In genomic region chr10:132961-133898, GRCh38 we compare ENCODE assay signal across 9 cellular contexts. TPM values are rescaled to one million over a fixed set of nuclear protein-coding genes. Genes with fewer than 3 reads are reported as not detected.
DNase-seq lines count a peak whose midpoint lies in the region; ATAC-seq and TF ChIP-seq lines count a peak whose summit lies in the region.
"Had no signal": no experiment of that assay in that cellular context is flagged by ENCODE, and none has a peak within 500 bp of the region (broad histone marks: within the 10 kb centered on the region; RNA-seq: fewer than 3 reads in every experiment).

No MANE protein-coding gene starts in this region.

- H3K4me3 Mint-ChIP-seq in activated T-helper 17 cell treated with anti-CD3 and anti-CD28 coated beads, Interleukin-2, amount 50 U/mL, for 72 hours: peak overlapping the region; percentile 80
- peak overlapping the region; percentile 85 to 94 (median 89) for H3K4me3 Mint-ChIP-seq in immature natural killer cell

- TF ChIP-seq CTCF in A673 (conservative IDR thresholded peaks at IDR 0.05; ENCODE audit: low read depth, low read length): no peak
- no peak for TF ChIP-seq CTCF in transverse colon (IDR thresholded peaks at IDR 0.05)

- H3K9me3 ChIP-seq in A673 (ENCODE audit: low read depth, low read length, poor library complexity, severe bottlenecking) (no peaks in the 10 kb centered on the region), HAP-1 (no peaks in the 10 kb centered on the region), transverse colon (no peaks in the 10 kb centered on the region)

- H3K4me1 Mint-ChIP-seq in activated T-helper 17 cell treated with anti-CD3 and anti-CD28 coated beads, Interleukin-2, amount 50 U/mL, for 72 hours: peaks cover 15% of the 10 kb centered on the region
- peaks cover 24 to 37% of the 10 kb centered on the region in 2 donors for H3K4me1 Mint-ChIP-seq in immature natural killer cell

- H3K4me1 ChIP-seq in A673 (ENCODE audit: insufficient read depth, low read length, poor library complexity, severe bottlenecking) (peaks cover 16% of the 10 kb centered on the region), HAP-1 (peaks cover 11% of the 10 kb centered on the region), transverse colon (peaks cover 12 to 26% (median 19%) of the 10 kb centered on the region in 4 donors)

- no peak for TF ChIP-seq POLR2A in transverse colon (IDR thresholded peaks at IDR 0.05)

- 66 to 67% methylated on average over 10 of the region's 10 CpGs for WGBS in transverse colon (ENCODE audit: low coverage in 1 of 2), 2 donors

- CTCF ChIA-PET in A673 (lab: Charles Lee): no interaction called here

- intact Hi-C loops in A673 (cut with micrococcal nuclease; ENCODE audit: unreplicated experiment): no loop called here
- intact Hi-C loops in transverse colon (cut with DNase I; ENCODE audit: low total_unique reads): no loop called here

- in situ Hi-C loops in HAP-1 (cut with MboI; ENCODE audit: low sequenced_read_pairs): no loop called here
- in situ Hi-C loops in transverse colon (cut with MboI; ENCODE audit: low pct_ligation_motif_present in 1 of 4, low pct_unique_long_range_greater_than_20kb in 1 of 4, low sequenced_read_pairs in 3 of 4): no loop called here

- no TSS peak for BruUV-seq in A673 (replicated peaks; lab: Mats Ljungman, UMichigan)

- H3K36me3 ChIP-seq in A673 (ENCODE audit: insufficient read depth, low read length, poor library complexity, severe bottlenecking) (no peaks in the 10 kb centered on the region), HAP-1 (replicated peaks) (no peaks in the 10 kb centered on the region), transverse colon (no peaks in the 10 kb centered on the region)

- H3K4me3 ChIP-seq in A673 (ENCODE audit: low read depth, low read length, poor library complexity, severe bottlenecking) (peak overlapping the region; percentile 66), HAP-1 (peak overlapping the region; percentile 45), transverse colon (no peak overlapping the region)

- H3K27me3 ChIP-seq in A673 (replicated peaks; ENCODE audit: insufficient read depth, low read depth, low read length, poor library complexity) (no peaks in the 10 kb centered on the region), HAP-1 (ENCODE audit: low read depth) (no peaks in the 10 kb centered on the region), transverse colon (no peaks in the 10 kb centered on the region)

- no peak overlapping the region for H3K27ac ChIP-seq in A673 (ENCODE audit: low read depth, low read length, poor library complexity, severe bottlenecking)
- H3K27ac ChIP-seq in transverse colon: peak overlapping the region in 2 of 4 donors; percentile 98

- no peak overlapping the region for H3K27ac Mint-ChIP-seq in activated T-helper 17 cell treated with anti-CD3 and anti-CD28 coated beads, Interleukin-2, amount 50 U/mL, for 72 hours
- H3K27ac Mint-ChIP-seq in immature natural killer cell: peak overlapping the region in 3 of 6 donors; percentile 82 to 91 (median 88)

- POLR2A ChIA-PET in A673 (lab: Charles Lee; ENCODE audit: low non-redundant PET): no interaction called here

- no peak for DNase-seq in A673 (ENCODE audit: low spot score)
- DNase-seq in HAP-1 (ENCODE audit: low spot score in 2 of 2): peak in 1 of 2 experiments; percentile 44
- DNase-seq in immature natural killer cell: no peak
- DNase-seq in transverse colon: no peak
- no peak for DNase-seq in cerebellar nuclear complex (lab: John Stamatoyannopoulos, UW)
- DNase-seq: T-helper 9 cell had no signal

- H3K27me3 Mint-ChIP-seq in activated T-helper 17 cell treated with anti-CD3 and anti-CD28 coated beads, Interleukin-2, amount 50 U/mL, for 72 hours: no peaks in the 10 kb centered on the region
- H3K27me3 Mint-ChIP-seq in immature natural killer cell (ENCODE audit: low read depth in 3 of 3): peaks cover 1 to 8% (median 5%) of the 10 kb centered on the region in 3 donors

- H3K36me3 Mint-ChIP-seq in activated T-helper 17 cell treated with anti-CD3 and anti-CD28 coated beads, Interleukin-2, amount 50 U/mL, for 72 hours (ENCODE audit: low read depth): no peaks in the 10 kb centered on the region
- no peaks in the 10 kb centered on the region for H3K36me3 Mint-ChIP-seq in immature natural killer cell

- no peaks in the 10 kb centered on the region for H3K9me3 Mint-ChIP-seq in activated T-helper 17 cell treated with anti-CD3 and anti-CD28 coated beads, Interleukin-2, amount 50 U/mL, for 72 hours
- no peaks in the 10 kb centered on the region for H3K9me3 Mint-ChIP-seq in immature natural killer cell

- TF ChIP-seq EP300 in transverse colon (IDR thresholded peaks at IDR 0.05; ENCODE audit: low read depth): no peak

- no peak for ATAC-seq in activated T-helper 17 cell treated with anti-CD3 and anti-CD28 coated beads, Interleukin-2, amount 50 U/mL, for 72 hours (replicated peaks)
- ATAC-seq in HG03095 (IDR thresholded peaks at IDR 0.05; ENCODE audit: unreplicated experiment) (no peak), GM18861 (IDR thresholded peaks at IDR 0.05; ENCODE audit: unreplicated experiment) (no peak)

RNA-seq across cellular contexts. Expression of gene ZMYND11, which starts 2.0 kb away (rescaled TPM):
- total RNA-seq in A673 (2021) (81.2 and 82.8 TPM in 2 replicates), transverse colon (10 to 100 TPM; 41.1 to 69.1 (median 54.2) TPM)
- 10 to 100 TPM; 14.2 to 23.4 TPM for total RNA-seq in activated T-helper 17 cell treated with anti-CD3 and anti-CD28 coated beads, Interleukin-2, amount 50 U/mL, for 72 hours
- polyA plus RNA-seq in immature natural killer cell: 10 to 100 TPM; 24.4 to 58.9 (median 29.4) TPM

Comparison
In these comparisons a context has a peak if more than half of its experiments do, and no peak if none do; other contexts are left out.
1. H3K4me3 ChIP-seq: peak in A673 (single experiment) and HAP-1 (single experiment); none in transverse colon (0 of 4).